Comparison of ENCODE assay signal across 1 cellular context in genomic region chr7:101804087-101804631, GRCh38.
TF ChIP-seq lines count a peak whose summit lies in the region.

No MANE protein-coding gene starts in this region.

TF ChIP-seq in H1, 55 proteins besides CTCF, POLR2A, EP300 and RAD21:
- TF ChIP-seq TCF12 (IDR thresholded peaks at IDR 0.05; ENCODE audit: low read depth, low read length) (0 out of 2 replicates have a peak, but pooled peaks have one; percentile 4), SP2 (IDR thresholded peaks at IDR 0.05; ENCODE audit: low read length) (no peak), FOSL1 (IDR thresholded peaks at IDR 0.05; ENCODE audit: insufficient read depth, low read depth, low read length) (no peak), SP4 (IDR thresholded peaks at IDR 0.05; ENCODE audit: low read length) (0 out of 2 replicates have a peak, but pooled peaks have one; percentile 1), NRF1 (IDR thresholded peaks at IDR 0.05; ENCODE audit: low read depth, low read length) (no peak), E2F6 (IDR thresholded peaks at IDR 0.05) (0 out of 2 replicates have a peak, but pooled peaks have one; percentile 34)
